Comparison of ENCODE assay signal across 29 cellular contexts in genomic region chrX:9867214-9867613, GRCh38.
DNase-seq lines count a peak whose midpoint lies in the region; ATAC-seq, FAIRE-seq and TF ChIP-seq lines count a peak whose summit lies in the region.
"Had no signal": no experiment of that assay in that cellular context is flagged by ENCODE, and none has a peak within 500 bp of the region (broad histone marks: within the 10 kb centered on the region; RNA-seq: fewer than 3 reads in every experiment).

No MANE protein-coding gene starts in this region.

- H4K20me1 ChIP-seq in astrocyte (ENCODE audit: insufficient read depth, low read length) = no peaks in the 10 kb centered on the region
- H4K20me1 ChIP-seq in mammary epithelial cell (ENCODE audit: insufficient read depth, low read length) = no peaks in the 10 kb centered on the region
- H4K20me1 ChIP-seq: BLaER1 had no signal

- CTCF ChIA-PET in mammary epithelial cell (lab: Charles Lee; ENCODE audit: low non-redundant PET) = no interaction called here

- H3K27ac Mint-ChIP-seq in astrocyte (ENCODE audit: unreplicated experiment) = peak overlapping the region; percentile 5
- peak overlapping the region; percentile 77 for H3K27ac Mint-ChIP-seq in mesothelial cell of epicardium
- H3K27ac Mint-ChIP-seq: activated CD4-positive, alpha-beta T cell treated with anti-CD3 and anti-CD28 coated beads, Interleukin-2, amount 10 ng/mL, durations not matched to agents 24 days and 14 days; activated naive CD8-positive, alpha-beta T cell treated with anti-CD3 and anti-CD28 coated beads, Interleukin-2, amount 10 ng/mL, durations not matched to agents 7 days and 5 days; activated T-cell treated with anti-CD3 and anti-CD28 coated beads, Interleukin-2, amount 50 U/mL, for 24 hours had no signal

- in situ Hi-C loops in mammary epithelial cell (cut with MboI; ENCODE audit: low sequenced_read_pairs in 2 of 2) = no loop called here

- H3K27me3 ChIP-seq in astrocyte (ENCODE audit: insufficient read depth, low read length) = no peaks in the 10 kb centered on the region
- H3K27me3 ChIP-seq in upper lobe of right lung = no peaks in the 10 kb centered on the region
- no peaks in the 10 kb centered on the region for H3K27me3 ChIP-seq in mammary epithelial cell (ENCODE audit: insufficient read depth, low read length)
- H3K27me3 ChIP-seq: BLaER1 had no signal

- BruUV-seq in mammary epithelial cell (replicated peaks; lab: Mats Ljungman, UMichigan) = no TSS peak

- H3K79me2 ChIP-seq in astrocyte (ENCODE audit: insufficient read depth, low read length) = no peaks in the 10 kb centered on the region
- H3K79me2 ChIP-seq in mammary epithelial cell (ENCODE audit: insufficient read depth, low read length) = no peaks in the 10 kb centered on the region
- H3K79me2 ChIP-seq: parathyroid adenoma had no signal

- H3K4me3 ChIP-seq in astrocyte (ENCODE audit: insufficient read depth, low read depth, low read length) = no peak overlapping the region
- H3K4me3 ChIP-seq in upper lobe of right lung = no peak overlapping the region
- H3K4me3 ChIP-seq in mammary epithelial cell (replicated peaks in 1 of 3; ENCODE audit: insufficient read depth in 1 of 3, low read depth in 2 of 3, low read length in 3 of 3) = no peak overlapping the region
- H3K4me3 ChIP-seq: BLaER1 had no signal

- H2AFZ ChIP-seq in astrocyte (ENCODE audit: low read depth, low read length) = no peak overlapping the region
- no peak overlapping the region for H2AFZ ChIP-seq in mammary epithelial cell (ENCODE audit: low read depth, low read length)
- H2AFZ ChIP-seq: parathyroid adenoma had no signal

- 60% methylated on average over 10 of the region's 10 CpGs for WGBS in mammary epithelial cell (ENCODE audit: low coverage, missing lambda C conversion rate)

- H3K9me3 ChIP-seq in astrocyte (ENCODE audit: insufficient read depth, low read depth, low read length) (no peaks in the 10 kb centered on the region), upper lobe of right lung (no peaks in the 10 kb centered on the region), mammary epithelial cell (replicated peaks; ENCODE audit: insufficient read depth, low read length) (no peaks in the 10 kb centered on the region)
- H3K9me3 ChIP-seq: BLaER1 had no signal

- H3K27ac ChIP-seq in astrocyte (ENCODE audit: low read depth, low read length) (no peak overlapping the region), upper lobe of right lung (peak overlapping the region; percentile 47), mammary epithelial cell (ENCODE audit: insufficient read depth, low read depth, low read length) (no peak overlapping the region)
- H3K27ac ChIP-seq: BLaER1, parathyroid adenoma, WERI-Rb-1 had no signal

- peak; percentile 0 for DNase-seq in OCI-M1 (lab: John Stamatoyannopoulos, UW)
- DNase-seq in astrocyte (ENCODE audit: low read depth) = no peak
- DNase-seq in mesothelial cell of epicardium (ENCODE audit: low spot score in 2 of 2, unreplicated experiment in 2 of 2) = no peak
- no peak for DNase-seq in upper lobe of right lung
- DNase-seq in kidney tubule cell (ENCODE audit: low spot score) = no peak
- no peak for DNase-seq in mammary epithelial cell
- no peak for DNase-seq in activated T-cell treated with anti-CD3 and anti-CD28 coated beads for 4 hours
- DNase-seq: activated CD4-positive, alpha-beta T cell treated with anti-CD3 and anti-CD28 coated beads, Interleukin-2, amount 10 ng/mL, durations not matched to agents 24 days and 14 days; activated gamma-delta T cell; activated naive CD8-positive, alpha-beta T cell treated with anti-CD3 and anti-CD28 coated beads, Interleukin-2, amount 10 ng/mL, durations not matched to agents 7 days and 5 days; activated T-cell treated with anti-CD3 and anti-CD28 coated beads, Interleukin-2, amount 50 U/mL, for 24 hours; aorta; COR-L47; H9; islet precursor cell; NCI-H146; NCI-H2107; NCI-H345; NCI-H69; retina; SHP77 treated with DMSO at 0.1 percent for 48 hours; small intestine; stimulated activated naive CD8-positive, alpha-beta T cell treated with anti-CD3 and anti-CD28 coated beads, Interleukin-15, Interleukin-2, amounts not matched to agents 100 U/mL and 50 U/mL, for 24 hours; WERI-Rb-1 had no signal

- peaks cover 23% of the 10 kb centered on the region for H3K4me1 Mint-ChIP-seq in astrocyte (ENCODE audit: low read depth, unreplicated experiment)
- H3K4me1 Mint-ChIP-seq in mesothelial cell of epicardium = peaks cover 28% of the 10 kb centered on the region
- H3K4me1 Mint-ChIP-seq: activated CD4-positive, alpha-beta T cell treated with anti-CD3 and anti-CD28 coated beads, Interleukin-2, amount 10 ng/mL, durations not matched to agents 24 days and 14 days; activated naive CD8-positive, alpha-beta T cell treated with anti-CD3 and anti-CD28 coated beads, Interleukin-2, amount 10 ng/mL, durations not matched to agents 7 days and 5 days had no signal

- intact Hi-C loops in upper lobe of right lung (cut with DNase I) = no loop called here
- intact Hi-C loops in mammary epithelial cell (cut with micrococcal nuclease) = no loop called here

- H3K36me3 ChIP-seq in astrocyte (ENCODE audit: insufficient read depth, low read length) (no peaks in the 10 kb centered on the region), upper lobe of right lung (no peaks in the 10 kb centered on the region), mammary epithelial cell (ENCODE audit: insufficient read depth, low read length) (no peaks in the 10 kb centered on the region)
- H3K36me3 ChIP-seq: BLaER1, WERI-Rb-1 had no signal

- ATAC-seq in upper lobe of right lung = no peak
- ATAC-seq: Panc1; stimulated activated naive CD8-positive, alpha-beta T cell treated with anti-CD3 and anti-CD28 coated beads, Interleukin-15, Interleukin-2, amounts not matched to agents 100 U/mL and 50 U/mL, for 24 hours had no signal

- FAIRE-seq in astrocyte (lab: Jason Lieb, UNC) = no peak
- FAIRE-seq: colon, small intestine had no signal

- dilution Hi-C loops in mammary epithelial cell (cut with HindIII; ENCODE audit: low sequenced_read_pairs) = no loop called here

- TF ChIP-seq CTCF in astrocyte (IDR thresholded peaks at IDR 0.05; ENCODE audit: insufficient read depth, low read depth, low read length) = no peak
- no peak for TF ChIP-seq CTCF in mesothelial cell of epicardium (IDR thresholded peaks at IDR 0.05; ENCODE audit: unreplicated experiment)
- TF ChIP-seq CTCF in upper lobe of right lung (IDR thresholded peaks at IDR 0.05) = no peak
- no peak for TF ChIP-seq CTCF in mammary epithelial cell (conservative IDR thresholded peaks at IDR 0.05 in 1 of 2, IDR thresholded peaks at IDR 0.05 in 1 of 2; ENCODE audit: extremely low read depth in 1 of 2, insufficient read depth in 1 of 2, low read depth in 1 of 2, low read length in 2 of 2)

- H3K9ac ChIP-seq in astrocyte (ENCODE audit: low read length) (no peak overlapping the region), mammary epithelial cell (ENCODE audit: insufficient read depth, low read length) (no peak overlapping the region)
- H3K9ac ChIP-seq: BLaER1, parathyroid adenoma had no signal

- H3K9me3 Mint-ChIP-seq in astrocyte (ENCODE audit: unreplicated experiment) = no peaks in the 10 kb centered on the region
- peaks cover 14% of the 10 kb centered on the region for H3K9me3 Mint-ChIP-seq in mesothelial cell of epicardium
- H3K9me3 Mint-ChIP-seq: activated CD4-positive, alpha-beta T cell treated with anti-CD3 and anti-CD28 coated beads, Interleukin-2, amount 10 ng/mL, durations not matched to agents 24 days and 14 days; activated naive CD8-positive, alpha-beta T cell treated with anti-CD3 and anti-CD28 coated beads, Interleukin-2, amount 10 ng/mL, durations not matched to agents 7 days and 5 days; activated T-cell treated with anti-CD3 and anti-CD28 coated beads, Interleukin-2, amount 50 U/mL, for 24 hours; neural crest cell had no signal

- no peaks in the 10 kb centered on the region for H3K27me3 Mint-ChIP-seq in astrocyte (ENCODE audit: low read depth, unreplicated experiment)
- no peaks in the 10 kb centered on the region for H3K27me3 Mint-ChIP-seq in mesothelial cell of epicardium (ENCODE audit: low read depth)

- peaks cover 11% of the 10 kb centered on the region for H3K4me1 ChIP-seq in astrocyte (ENCODE audit: insufficient read depth, low read length)
- no peaks in the 10 kb centered on the region for H3K4me1 ChIP-seq in upper lobe of right lung
- H3K4me1 ChIP-seq in mammary epithelial cell (ENCODE audit: insufficient read depth, low read length) = no peaks in the 10 kb centered on the region
- H3K4me1 ChIP-seq: parathyroid adenoma had no signal

- no peaks in the 10 kb centered on the region for H3K36me3 Mint-ChIP-seq in astrocyte (ENCODE audit: low read depth, unreplicated experiment)
- H3K36me3 Mint-ChIP-seq in mesothelial cell of epicardium = no peaks in the 10 kb centered on the region
- H3K36me3 Mint-ChIP-seq: activated naive CD8-positive, alpha-beta T cell treated with anti-CD3 and anti-CD28 coated beads, Interleukin-2, amount 10 ng/mL, durations not matched to agents 7 days and 5 days had no signal

- no peak overlapping the region for H3K4me2 ChIP-seq in astrocyte (ENCODE audit: low read length)
- H3K4me2 ChIP-seq in mammary epithelial cell (ENCODE audit: insufficient read depth, low read depth, low read length) = no peak overlapping the region
- H3K4me2 ChIP-seq: BLaER1 had no signal

- H3K4me3 Mint-ChIP-seq in astrocyte (ENCODE audit: unreplicated experiment) = no peak overlapping the region
- no peak overlapping the region for H3K4me3 Mint-ChIP-seq in mesothelial cell of epicardium
- H3K4me3 Mint-ChIP-seq: activated CD4-positive, alpha-beta T cell treated with anti-CD3 and anti-CD28 coated beads, Interleukin-2, amount 10 ng/mL, durations not matched to agents 24 days and 14 days; activated naive CD8-positive, alpha-beta T cell treated with anti-CD3 and anti-CD28 coated beads, Interleukin-2, amount 10 ng/mL, durations not matched to agents 7 days and 5 days; activated T-cell treated with anti-CD3 and anti-CD28 coated beads, Interleukin-2, amount 50 U/mL, for 24 hours; H9; neural crest cell had no signal
